ENCODE assay signal across 19 cellular contexts in genomic region chr10:7234109-7234508, GRCh38.
DNase-seq lines count a peak whose midpoint lies in the region; ATAC-seq and TF ChIP-seq lines count a peak whose summit lies in the region.
"Had no signal": no experiment of that assay in that cellular context is flagged by ENCODE, and none has a peak within 500 bp of the region (broad histone marks: within the 10 kb centered on the region; RNA-seq: fewer than 3 reads in every experiment).

No MANE protein-coding gene starts in this region.

- TF ChIP-seq CTCF in KMS-11 (conservative IDR thresholded peaks at IDR 0.05; ENCODE audit: low read depth, low read length), result no peak
- TF ChIP-seq CTCF in prostate gland (IDR thresholded peaks at IDR 0.05), result no peak

- peaks cover 8% of the 10 kb centered on the region; the same call in 1 of the 2 replicates for H3K79me2 ChIP-seq in KMS-11 (ENCODE audit: insufficient read depth, low read depth)

- no peak for ATAC-seq in activated CD4-positive, alpha-beta T cell treated with anti-CD3 and anti-CD28 coated beads for 36 hours
- no peak for ATAC-seq in activated naive CD8-positive, alpha-beta T cell treated with anti-CD3 and anti-CD28 coated beads, Interleukin-2, amount 10 ng/mL, durations not matched to agents 7 days and 5 days (ENCODE audit: low read depth)
- ATAC-seq in GM18505 (IDR thresholded peaks at IDR 0.05; ENCODE audit: unreplicated experiment) (no peak), GM21529 (IDR thresholded peaks at IDR 0.05; ENCODE audit: unreplicated experiment) (no peak)

- POLR2A ChIA-PET in activated CD4-positive, alpha-beta T cell treated with anti-CD3 and anti-CD28 coated beads for 36 hours (lab: Charles Lee), result interaction anchor here (0.6 kb wide), 1 partner anchor 18 kb away, joined by 3 read pairs; no protein-coding TSS in a partner anchor
- POLR2A ChIA-PET in activated naive CD8-positive, alpha-beta T cell treated with anti-CD3 and anti-CD28 coated beads, Interleukin-2, amount 10 ng/mL, durations not matched to agents 7 days and 5 days (lab: Charles Lee), result no interaction called here

- no peak for TF ChIP-seq POLR2A in prostate gland (IDR thresholded peaks at IDR 0.05)
- no peak for TF ChIP-seq POLR2A in GM18505 (IDR thresholded peaks at IDR 0.05; ENCODE audit: borderline replicate concordance, extremely low read depth, insufficient read depth, insufficient read length)

- 68% methylated on average over 3 of the region's 3 CpGs for WGBS in prostate gland

- peaks cover 2% of the 10 kb centered on the region for H3K27me3 Mint-ChIP-seq in activated CD4-positive, alpha-beta T cell treated with anti-CD3 and anti-CD28 coated beads, Interleukin-2, amount 10 ng/mL, durations not matched to agents 24 days and 14 days
- H3K27me3 Mint-ChIP-seq in activated CD4-positive, alpha-beta T cell treated with anti-CD3 and anti-CD28 coated beads for 36 hours, result peaks cover 3% of the 10 kb centered on the region
- no peaks in the 10 kb centered on the region for H3K27me3 Mint-ChIP-seq in activated naive CD8-positive, alpha-beta T cell treated with anti-CD3 and anti-CD28 coated beads, Interleukin-2, amount 10 ng/mL, durations not matched to agents 7 days and 5 days

- peaks cover 35% of the 10 kb centered on the region for H3K4me1 ChIP-seq in KMS-11 (ENCODE audit: low read depth, poor library complexity, severe bottlenecking)
- no peaks in the 10 kb centered on the region for H3K4me1 ChIP-seq in prostate gland (replicated peaks)
- H3K4me1 ChIP-seq: Caco-2, SJSA1 had no signal

- DNase-seq in activated CD4-positive, alpha-beta T cell treated with anti-CD3 and anti-CD28 coated beads, Interleukin-2, amount 10 ng/mL, durations not matched to agents 24 days and 14 days, result no peak
- no peak for DNase-seq in activated CD4-positive, alpha-beta T cell treated with anti-CD3 and anti-CD28 coated beads for 36 hours
- DNase-seq in activated naive CD8-positive, alpha-beta T cell treated with anti-CD3 and anti-CD28 coated beads, Interleukin-2, amount 10 ng/mL, durations not matched to agents 7 days and 5 days, result no peak
- DNase-seq in prostate gland (ENCODE audit: low spot score), result no peak
- DNase-seq in NCI-H2171 treated with DMSO at 0.1 percent for 48 hours (lab: John Stamatoyannopoulos, UW), result no peak
- DNase-seq: DMS53; HCEC 1CT; IMR-90; NCI-H1048; NCI-H146; NCI-H2081 treated with DMSO at 0.1 percent for 48 hours; NCI-H226; NCI-H69; NK-92 treated with Interleukin-12 subunit alpha and Interleukin-12 subunit beta, amount 100 ng/mL, for 24 hours had no signal

- H3K9me3 ChIP-seq in prostate gland, result no peaks in the 10 kb centered on the region
- H3K9me3 ChIP-seq: Caco-2, SJSA1 had no signal

- CTCF ChIA-PET in activated CD4-positive, alpha-beta T cell treated with anti-CD3 and anti-CD28 coated beads for 36 hours (lab: Charles Lee), result no interaction called here

- no peak overlapping the region for H3K9ac ChIP-seq in KMS-11

- peaks cover 32% of the 10 kb centered on the region for H3K4me1 Mint-ChIP-seq in activated CD4-positive, alpha-beta T cell treated with anti-CD3 and anti-CD28 coated beads, Interleukin-2, amount 10 ng/mL, durations not matched to agents 24 days and 14 days
- H3K4me1 Mint-ChIP-seq in activated CD4-positive, alpha-beta T cell treated with anti-CD3 and anti-CD28 coated beads for 36 hours, result peaks cover 18% of the 10 kb centered on the region
- peaks cover 31% of the 10 kb centered on the region for H3K4me1 Mint-ChIP-seq in activated naive CD8-positive, alpha-beta T cell treated with anti-CD3 and anti-CD28 coated beads, Interleukin-2, amount 10 ng/mL, durations not matched to agents 7 days and 5 days

- no peak overlapping the region for H2AFZ ChIP-seq in KMS-11 (ENCODE audit: low read depth)

- peak overlapping the region; percentile 29; the same call in 1 of the 2 replicates for H3K4me2 ChIP-seq in KMS-11

- H3K36me3 Mint-ChIP-seq in activated CD4-positive, alpha-beta T cell treated with anti-CD3 and anti-CD28 coated beads, Interleukin-2, amount 10 ng/mL, durations not matched to agents 24 days and 14 days (ENCODE audit: low read depth), result peaks cover 60% of the 10 kb centered on the region
- peaks cover 55% of the 10 kb centered on the region for H3K36me3 Mint-ChIP-seq in activated CD4-positive, alpha-beta T cell treated with anti-CD3 and anti-CD28 coated beads for 36 hours (ENCODE audit: low read depth)
- peaks cover 58% of the 10 kb centered on the region for H3K36me3 Mint-ChIP-seq in activated naive CD8-positive, alpha-beta T cell treated with anti-CD3 and anti-CD28 coated beads, Interleukin-2, amount 10 ng/mL, durations not matched to agents 7 days and 5 days

- H3K4me3 ChIP-seq in KMS-11 (IDR thresholded peaks at IDR 0.05; ENCODE audit: insufficient read depth, low read depth, low read length), result no peak overlapping the region
- H3K4me3 ChIP-seq in prostate gland, result no peak overlapping the region
- H3K4me3 ChIP-seq: SJSA1 had no signal

- no peak overlapping the region for H3K27ac Mint-ChIP-seq in activated CD4-positive, alpha-beta T cell treated with anti-CD3 and anti-CD28 coated beads, Interleukin-2, amount 10 ng/mL, durations not matched to agents 24 days and 14 days
- no peak overlapping the region for H3K27ac Mint-ChIP-seq in activated CD4-positive, alpha-beta T cell treated with anti-CD3 and anti-CD28 coated beads for 36 hours
- H3K27ac Mint-ChIP-seq in activated naive CD8-positive, alpha-beta T cell treated with anti-CD3 and anti-CD28 coated beads, Interleukin-2, amount 10 ng/mL, durations not matched to agents 7 days and 5 days, result no peak overlapping the region

- H3K27ac ChIP-seq in KMS-11, result peak overlapping the region; percentile 22; the same call in 1 of the 2 replicates
- peak overlapping the region; percentile 53 to 81 for H3K27ac ChIP-seq in prostate gland
- H3K27ac ChIP-seq: SJSA1 had no signal

- H3K27me3 ChIP-seq in KMS-11 (ENCODE audit: insufficient read depth, low read depth) (no peaks in the 10 kb centered on the region), prostate gland (replicated peaks; ENCODE audit: insufficient read depth) (no peaks in the 10 kb centered on the region)
- H3K27me3 ChIP-seq: SJSA1 had no signal

- H3K36me3 ChIP-seq in KMS-11 (ENCODE audit: insufficient read depth) (no peaks in the 10 kb centered on the region), prostate gland (no peaks in the 10 kb centered on the region)
- H3K36me3 ChIP-seq: SJSA1 had no signal

- intact Hi-C loops in activated CD4-positive, alpha-beta T cell treated with anti-CD3 and anti-CD28 coated beads, Interleukin-2, amount 10 ng/mL, durations not matched to agents 24 days and 14 days (cut with micrococcal nuclease), result no loop called here
- intact Hi-C loops in activated CD4-positive, alpha-beta T cell treated with anti-CD3 and anti-CD28 coated beads for 36 hours (cut with DNase I, micrococcal nuclease), result no loop called here
- intact Hi-C loops in prostate gland (cut with DNase I), result no loop called here

- H3K9me3 Mint-ChIP-seq in activated CD4-positive, alpha-beta T cell treated with anti-CD3 and anti-CD28 coated beads, Interleukin-2, amount 10 ng/mL, durations not matched to agents 24 days and 14 days, result peaks cover 4% of the 10 kb centered on the region
- H3K9me3 Mint-ChIP-seq in activated CD4-positive, alpha-beta T cell treated with anti-CD3 and anti-CD28 coated beads for 36 hours (ENCODE audit: low read depth), result peaks cover 10% of the 10 kb centered on the region
- peaks cover 2% of the 10 kb centered on the region for H3K9me3 Mint-ChIP-seq in activated naive CD8-positive, alpha-beta T cell treated with anti-CD3 and anti-CD28 coated beads, Interleukin-2, amount 10 ng/mL, durations not matched to agents 7 days and 5 days

- no peaks in the 10 kb centered on the region for H4K20me1 ChIP-seq in KMS-11 (ENCODE audit: insufficient read depth)

- peak overlapping the region; percentile 36 for H3K4me3 Mint-ChIP-seq in activated CD4-positive, alpha-beta T cell treated with anti-CD3 and anti-CD28 coated beads, Interleukin-2, amount 10 ng/mL, durations not matched to agents 24 days and 14 days
- H3K4me3 Mint-ChIP-seq in activated CD4-positive, alpha-beta T cell treated with anti-CD3 and anti-CD28 coated beads for 36 hours, result no peak overlapping the region
- peak overlapping the region; percentile 34 for H3K4me3 Mint-ChIP-seq in activated naive CD8-positive, alpha-beta T cell treated with anti-CD3 and anti-CD28 coated beads, Interleukin-2, amount 10 ng/mL, durations not matched to agents 7 days and 5 days
